1 cellular context compared by ENCODE assay signal in genomic region chr3:197736491-197737318, GRCh38.
TF ChIP-seq lines count a peak whose summit lies in the region.

Gene RUBCN, minus strand, starts transcription at chr3:197736904. Its CDS starts 185 bp downstream, at chr3:197736719.

TF ChIP-seq in K562, 482 proteins besides CTCF, POLR2A, EP300 and RAD21 (continued from another document and continues in another):
- TF ChIP-seq VEZF1 (CRISPR knock-in tag; IDR thresholded peaks at IDR 0.05) = peak; percentile 54; the same call in 1 of the 2 replicates
- TF ChIP-seq KLF1 (tag; IDR thresholded peaks at IDR 0.05) = peak; percentile 50; the same call in 1 of the 2 replicates
- peak; percentile 62 for TF ChIP-seq KDM5B (IDR thresholded peaks at IDR 0.05; ENCODE audit: insufficient replicate concordance, low read depth, low read length)
- TF ChIP-seq POLR3A (IDR thresholded peaks at IDR 0.05; ENCODE audit: borderline replicate concordance, extremely low read depth, insufficient read depth, insufficient read length) = no peak
- TF ChIP-seq WHSC1 (IDR thresholded peaks at IDR 0.05; ENCODE audit: low read length) = no peak
- TF ChIP-seq, protein P1, sequence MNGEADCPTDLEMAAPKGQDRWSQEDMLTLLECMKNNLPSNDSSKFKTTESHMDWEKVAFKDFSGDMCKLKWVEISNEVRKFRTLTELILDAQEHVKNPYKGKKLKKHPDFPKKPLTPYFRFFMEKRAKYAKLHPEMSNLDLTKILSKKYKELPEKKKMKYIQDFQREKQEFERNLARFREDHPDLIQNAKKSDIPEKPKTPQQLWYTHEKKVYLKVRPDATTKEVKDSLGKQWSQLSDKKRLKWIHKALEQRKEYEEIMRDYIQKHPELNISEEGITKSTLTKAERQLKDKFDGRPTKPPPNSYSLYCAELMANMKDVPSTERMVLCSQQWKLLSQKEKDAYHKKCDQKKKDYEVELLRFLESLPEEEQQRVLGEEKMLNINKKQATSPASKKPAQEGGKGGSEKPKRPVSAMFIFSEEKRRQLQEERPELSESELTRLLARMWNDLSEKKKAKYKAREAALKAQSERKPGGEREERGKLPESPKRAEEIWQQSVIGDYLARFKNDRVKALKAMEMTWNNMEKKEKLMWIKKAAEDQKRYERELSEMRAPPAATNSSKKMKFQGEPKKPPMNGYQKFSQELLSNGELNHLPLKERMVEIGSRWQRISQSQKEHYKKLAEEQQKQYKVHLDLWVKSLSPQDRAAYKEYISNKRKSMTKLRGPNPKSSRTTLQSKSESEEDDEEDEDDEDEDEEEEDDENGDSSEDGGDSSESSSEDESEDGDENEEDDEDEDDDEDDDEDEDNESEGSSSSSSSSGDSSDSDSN (IDR thresholded peaks at IDR 0.05; ENCODE audit: borderline replicate concordance in 1 of 2, low read depth in 2 of 2, low read length in 2 of 2) = peak; percentile 16 to 46; a peak in 1 of 4 replicates
- TF ChIP-seq XRCC5 (IDR thresholded peaks at IDR 0.05; ENCODE audit: low read depth, low read length) = no peak
- no peak for TF ChIP-seq CCAR2 (IDR thresholded peaks at IDR 0.05; ENCODE audit: low read depth, low read length)
- no peak for TF ChIP-seq ZNF586 (CRISPR knock-in tag; conservative IDR thresholded peaks at IDR 0.05)
- TF ChIP-seq THRAP3 (IDR thresholded peaks at IDR 0.05; ENCODE audit: borderline replicate concordance) = no peak
- TF ChIP-seq GTF2A2 (tag; IDR thresholded peaks at IDR 0.05) = no peak
- TF ChIP-seq, protein P2, sequence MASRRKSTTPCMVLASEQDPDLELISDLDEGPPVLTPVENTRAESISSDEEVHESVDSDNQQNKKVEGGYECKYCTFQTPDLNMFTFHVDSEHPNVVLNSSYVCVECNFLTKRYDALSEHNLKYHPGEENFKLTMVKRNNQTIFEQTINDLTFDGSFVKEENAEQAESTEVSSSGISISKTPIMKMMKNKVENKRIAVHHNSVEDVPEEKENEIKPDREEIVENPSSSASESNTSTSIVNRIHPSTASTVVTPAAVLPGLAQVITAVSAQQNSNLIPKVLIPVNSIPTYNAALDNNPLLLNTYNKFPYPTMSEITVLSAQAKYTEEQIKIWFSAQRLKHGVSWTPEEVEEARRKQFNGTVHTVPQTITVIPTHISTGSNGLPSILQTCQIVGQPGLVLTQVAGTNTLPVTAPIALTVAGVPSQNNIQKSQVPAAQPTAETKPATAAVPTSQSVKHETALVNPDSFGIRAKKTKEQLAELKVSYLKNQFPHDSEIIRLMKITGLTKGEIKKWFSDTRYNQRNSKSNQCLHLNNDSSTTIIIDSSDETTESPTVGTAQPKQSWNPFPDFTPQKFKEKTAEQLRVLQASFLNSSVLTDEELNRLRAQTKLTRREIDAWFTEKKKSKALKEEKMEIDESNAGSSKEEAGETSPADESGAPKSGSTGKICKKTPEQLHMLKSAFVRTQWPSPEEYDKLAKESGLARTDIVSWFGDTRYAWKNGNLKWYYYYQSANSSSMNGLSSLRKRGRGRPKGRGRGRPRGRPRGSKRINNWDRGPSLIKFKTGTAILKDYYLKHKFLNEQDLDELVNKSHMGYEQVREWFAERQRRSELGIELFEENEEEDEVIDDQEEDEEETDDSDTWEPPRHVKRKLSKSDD (conservative IDR thresholded peaks at IDR 0.05; ENCODE audit: low read length) = no peak
- TF ChIP-seq, protein P3, sequence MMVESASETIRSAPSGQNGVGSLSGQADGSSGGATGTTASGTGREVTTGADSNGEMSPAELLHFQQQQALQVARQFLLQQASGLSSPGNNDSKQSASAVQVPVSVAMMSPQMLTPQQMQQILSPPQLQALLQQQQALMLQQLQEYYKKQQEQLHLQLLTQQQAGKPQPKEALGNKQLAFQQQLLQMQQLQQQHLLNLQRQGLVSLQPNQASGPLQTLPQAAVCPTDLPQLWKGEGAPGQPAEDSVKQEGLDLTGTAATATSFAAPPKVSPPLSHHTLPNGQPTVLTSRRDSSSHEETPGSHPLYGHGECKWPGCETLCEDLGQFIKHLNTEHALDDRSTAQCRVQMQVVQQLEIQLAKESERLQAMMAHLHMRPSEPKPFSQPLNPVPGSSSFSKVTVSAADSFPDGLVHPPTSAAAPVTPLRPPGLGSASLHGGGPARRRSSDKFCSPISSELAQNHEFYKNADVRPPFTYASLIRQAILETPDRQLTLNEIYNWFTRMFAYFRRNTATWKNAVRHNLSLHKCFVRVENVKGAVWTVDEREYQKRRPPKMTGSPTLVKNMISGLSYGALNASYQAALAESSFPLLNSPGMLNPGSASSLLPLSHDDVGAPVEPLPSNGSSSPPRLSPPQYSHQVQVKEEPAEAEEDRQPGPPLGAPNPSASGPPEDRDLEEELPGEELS (CRISPR knock-in tag; IDR thresholded peaks at IDR 0.05; ENCODE audit: borderline replicate concordance) = no peak; the same call in 1 of the 2 replicates
- TF ChIP-seq BDP1 (IDR thresholded peaks at IDR 0.05; ENCODE audit: insufficient read depth, insufficient read length) = no peak
- no peak for TF ChIP-seq ZBTB43 (CRISPR knock-in tag; IDR thresholded peaks at IDR 0.05)
- no peak for TF ChIP-seq HNRNPUL1 (IDR thresholded peaks at IDR 0.05; ENCODE audit: low read length)
- no peak for TF ChIP-seq NBN (IDR thresholded peaks at IDR 0.05; ENCODE audit: low read depth)
- TF ChIP-seq, protein P4, sequence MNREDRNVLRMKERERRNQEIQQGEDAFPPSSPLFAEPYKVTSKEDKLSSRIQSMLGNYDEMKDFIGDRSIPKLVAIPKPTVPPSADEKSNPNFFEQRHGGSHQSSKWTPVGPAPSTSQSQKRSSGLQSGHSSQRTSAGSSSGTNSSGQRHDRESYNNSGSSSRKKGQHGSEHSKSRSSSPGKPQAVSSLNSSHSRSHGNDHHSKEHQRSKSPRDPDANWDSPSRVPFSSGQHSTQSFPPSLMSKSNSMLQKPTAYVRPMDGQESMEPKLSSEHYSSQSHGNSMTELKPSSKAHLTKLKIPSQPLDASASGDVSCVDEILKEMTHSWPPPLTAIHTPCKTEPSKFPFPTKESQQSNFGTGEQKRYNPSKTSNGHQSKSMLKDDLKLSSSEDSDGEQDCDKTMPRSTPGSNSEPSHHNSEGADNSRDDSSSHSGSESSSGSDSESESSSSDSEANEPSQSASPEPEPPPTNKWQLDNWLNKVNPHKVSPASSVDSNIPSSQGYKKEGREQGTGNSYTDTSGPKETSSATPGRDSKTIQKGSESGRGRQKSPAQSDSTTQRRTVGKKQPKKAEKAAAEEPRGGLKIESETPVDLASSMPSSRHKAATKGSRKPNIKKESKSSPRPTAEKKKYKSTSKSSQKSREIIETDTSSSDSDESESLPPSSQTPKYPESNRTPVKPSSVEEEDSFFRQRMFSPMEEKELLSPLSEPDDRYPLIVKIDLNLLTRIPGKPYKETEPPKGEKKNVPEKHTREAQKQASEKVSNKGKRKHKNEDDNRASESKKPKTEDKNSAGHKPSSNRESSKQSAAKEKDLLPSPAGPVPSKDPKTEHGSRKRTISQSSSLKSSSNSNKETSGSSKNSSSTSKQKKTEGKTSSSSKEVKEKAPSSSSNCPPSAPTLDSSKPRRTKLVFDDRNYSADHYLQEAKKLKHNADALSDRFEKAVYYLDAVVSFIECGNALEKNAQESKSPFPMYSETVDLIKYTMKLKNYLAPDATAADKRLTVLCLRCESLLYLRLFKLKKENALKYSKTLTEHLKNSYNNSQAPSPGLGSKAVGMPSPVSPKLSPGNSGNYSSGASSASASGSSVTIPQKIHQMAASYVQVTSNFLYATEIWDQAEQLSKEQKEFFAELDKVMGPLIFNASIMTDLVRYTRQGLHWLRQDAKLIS (CRISPR knock-in tag; IDR thresholded peaks at IDR 0.05) = peak; percentile 64
- TF ChIP-seq CEBPG (CRISPR knock-in tag; IDR thresholded peaks at IDR 0.05) = no peak
- no peak for TF ChIP-seq CEBPG (tag; conservative IDR thresholded peaks at IDR 0.05 in 1 of 2, IDR thresholded peaks at IDR 0.05 in 1 of 2)
- TF ChIP-seq PYGO2 (tag; IDR thresholded peaks at IDR 0.05) = no peak
- TF ChIP-seq MYNN (IDR thresholded peaks at IDR 0.05) = no peak
- TF ChIP-seq MYNN (CRISPR knock-in tag; IDR thresholded peaks at IDR 0.05) = no peak
- no peak for TF ChIP-seq ZNF592 (IDR thresholded peaks at IDR 0.05)
- TF ChIP-seq TFAM (CRISPR knock-in tag; conservative IDR thresholded peaks at IDR 0.05) = no peak
- TF ChIP-seq AFF1 (IDR thresholded peaks at IDR 0.05; ENCODE audit: low read depth in 1 of 2, partially characterized antibody in 2 of 2) = no peak
- 0 out of 2 replicates have a peak, but pooled peaks have one; percentile 62 for TF ChIP-seq RBM14 (IDR thresholded peaks at IDR 0.05; ENCODE audit: borderline replicate concordance, insufficient read depth, low read depth, low read length)
- no peak for TF ChIP-seq NCOA2 (IDR thresholded peaks at IDR 0.05; ENCODE audit: partially characterized antibody in 2 of 2)
- TF ChIP-seq RFX7 (CRISPR knock-in tag; IDR thresholded peaks at IDR 0.05) = no peak
- TF ChIP-seq KLF6 (CRISPR knock-in tag; IDR thresholded peaks at IDR 0.05; ENCODE audit: borderline replicate concordance) = no peak
